ENCODE assay signal across 1 cellular context in the genomic region with DNA sequence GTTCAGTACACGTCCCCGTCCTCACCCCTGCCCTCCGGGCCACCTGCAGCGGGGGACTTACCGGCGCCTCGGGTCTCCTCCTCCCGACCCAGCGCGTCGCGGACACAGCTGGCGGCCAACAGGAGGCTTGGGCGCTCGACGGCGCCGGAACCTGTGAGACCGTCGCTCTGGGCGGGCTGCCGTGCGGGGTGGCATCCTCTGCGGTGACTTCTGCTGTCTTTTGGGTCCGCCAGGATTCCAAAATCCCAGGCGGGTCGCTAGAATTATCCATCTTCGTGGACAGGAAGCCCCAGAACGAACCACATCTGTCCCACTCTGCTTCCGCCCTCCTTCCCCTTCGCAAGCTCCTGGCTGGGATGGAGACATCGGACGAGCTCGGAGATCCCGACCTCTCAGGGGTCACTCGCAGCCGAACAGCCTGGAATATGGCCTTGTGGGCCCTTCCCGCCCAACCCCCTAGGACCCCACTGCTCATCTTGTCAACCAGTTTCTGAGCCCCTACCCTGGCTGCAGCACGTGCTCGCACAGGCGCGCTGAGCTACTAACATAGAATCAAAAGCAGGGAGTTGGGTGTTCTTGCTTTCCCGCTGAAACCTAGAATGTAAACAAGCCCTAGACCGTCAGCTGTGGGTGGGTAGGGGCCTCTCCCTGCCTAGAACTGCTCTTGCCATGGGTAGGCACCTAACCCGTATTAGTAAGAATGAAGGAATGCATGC.
TF ChIP-seq lines count a peak whose summit lies in the region.

No MANE protein-coding gene starts in this region.

TF ChIP-seq in HepG2, 621 proteins besides CTCF, POLR2A, EP300 and RAD21 (continued from another document and continues in another):
- TF ChIP-seq, protein P1, sequence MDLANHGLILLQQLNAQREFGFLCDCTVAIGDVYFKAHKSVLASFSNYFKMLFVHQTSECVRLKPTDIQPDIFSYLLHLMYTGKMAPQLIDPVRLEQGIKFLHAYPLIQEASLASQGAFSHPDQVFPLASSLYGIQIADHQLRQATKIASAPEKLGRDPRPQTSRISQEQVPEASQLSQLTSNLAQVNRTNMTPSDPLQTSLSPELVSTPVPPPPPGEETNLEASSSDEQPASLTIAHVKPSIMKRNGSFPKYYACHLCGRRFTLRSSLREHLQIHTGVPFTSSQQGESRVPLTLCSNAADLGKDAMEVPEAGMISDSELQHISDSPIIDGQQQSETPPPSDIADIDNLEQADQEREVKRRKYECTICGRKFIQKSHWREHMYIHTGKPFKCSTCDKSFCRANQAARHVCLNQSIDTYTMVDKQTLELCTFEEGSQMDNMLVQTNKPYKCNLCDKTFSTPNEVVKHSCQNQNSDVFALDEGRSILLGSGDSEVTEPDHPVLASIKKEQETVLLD (CRISPR knock-in tag; IDR thresholded peaks at IDR 0.05; ENCODE audit: low read depth), result no peak
- TF ChIP-seq NFE2L1 (CRISPR knock-in tag; IDR thresholded peaks at IDR 0.05; ENCODE audit: borderline replicate concordance) (0 out of 2 replicates have a peak, but pooled peaks have one; percentile 9), TGIF2 (CRISPR knock-in tag; IDR thresholded peaks at IDR 0.05) (no peak), ZBTB21 (CRISPR knock-in tag; IDR thresholded peaks at IDR 0.05) (no peak), MATR3 (CRISPR knock-in tag; IDR thresholded peaks at IDR 0.05) (no peak), ZNF260 (CRISPR knock-in tag; IDR thresholded peaks at IDR 0.05; ENCODE audit: borderline replicate concordance, low read depth) (no peak), ZZZ3 (CRISPR knock-in tag; IDR thresholded peaks at IDR 0.05; ENCODE audit: borderline replicate concordance) (no peak), RXRB (CRISPR knock-in tag; IDR thresholded peaks at IDR 0.05; ENCODE audit: borderline replicate concordance) (no peak), HHEX (CRISPR knock-in tag; IDR thresholded peaks at IDR 0.05) (no peak), NONO (IDR thresholded peaks at IDR 0.05) (no peak), NONO (CRISPR knock-in tag; conservative IDR thresholded peaks at IDR 0.05) (no peak), STAT5B (CRISPR knock-in tag; IDR thresholded peaks at IDR 0.05) (no peak), ZNF264 (CRISPR knock-in tag; IDR thresholded peaks at IDR 0.05) (no peak), HNRNPK (IDR thresholded peaks at IDR 0.05; ENCODE audit: low read depth, low read length, poor library complexity, severe bottlenecking) (no peak), FOXJ3 (CRISPR knock-in tag; IDR thresholded peaks at IDR 0.05; ENCODE audit: borderline replicate concordance) (no peak), IKZF4 (CRISPR knock-in tag; IDR thresholded peaks at IDR 0.05; ENCODE audit: borderline replicate concordance, low read depth, not compliant biosample characterization) (no peak), POLR2AphosphoS5 (IDR thresholded peaks at IDR 0.05; ENCODE audit: low read depth, low read length) (no peak), DPF2 (CRISPR knock-in tag; IDR thresholded peaks at IDR 0.05; ENCODE audit: borderline replicate concordance, low read depth) (no peak), STAG1 (CRISPR knock-in tag; IDR thresholded peaks at IDR 0.05) (no peak), NFIB (CRISPR knock-in tag; IDR thresholded peaks at IDR 0.05; ENCODE audit: borderline replicate concordance) (no peak), U2AF2 (IDR thresholded peaks at IDR 0.05; ENCODE audit: low read depth, low read length) (no peak), MXD4 (CRISPR knock-in tag; IDR thresholded peaks at IDR 0.05) (no peak), ZFYVE20 (CRISPR knock-in tag; IDR thresholded peaks at IDR 0.05; ENCODE audit: borderline replicate concordance, low read depth) (no peak), ZFAT (CRISPR knock-in tag; conservative IDR thresholded peaks at IDR 0.05) (no peak), ZSCAN25 (CRISPR knock-in tag; IDR thresholded peaks at IDR 0.05) (no peak), JUNB (CRISPR knock-in tag; IDR thresholded peaks at IDR 0.05; ENCODE audit: borderline replicate concordance) (no peak), GZF1 (CRISPR knock-in tag; IDR thresholded peaks at IDR 0.05) (no peak), SUZ12 (IDR thresholded peaks at IDR 0.05; ENCODE audit: low read depth, low read length) (no peak), ZNF207 (IDR thresholded peaks at IDR 0.05; ENCODE audit: borderline replicate concordance) (no peak), NCOR1 (IDR thresholded peaks at IDR 0.05; ENCODE audit: borderline replicate concordance, low read length) (no peak), SCMH1 (CRISPR knock-in tag; IDR thresholded peaks at IDR 0.05; ENCODE audit: borderline replicate concordance) (no peak), ZNF30 (CRISPR knock-in tag; IDR thresholded peaks at IDR 0.05) (no peak), NFKB2 (CRISPR knock-in tag; IDR thresholded peaks at IDR 0.05; ENCODE audit: borderline replicate concordance) (peak; percentile 57; the same call in 1 of the 2 replicates), ZNF878 (CRISPR knock-in tag; IDR thresholded peaks at IDR 0.05) (no peak), ISL2 (CRISPR knock-in tag; IDR thresholded peaks at IDR 0.05) (no peak), ERF (CRISPR knock-in tag; IDR thresholded peaks at IDR 0.05) (no peak), ZNF547 (CRISPR knock-in tag; IDR thresholded peaks at IDR 0.05) (no peak), ZNF598 (CRISPR knock-in tag; IDR thresholded peaks at IDR 0.05; ENCODE audit: borderline replicate concordance) (no peak), ZNF567 (CRISPR knock-in tag; IDR thresholded peaks at IDR 0.05; ENCODE audit: borderline replicate concordance) (no peak), ZNF382 (CRISPR knock-in tag; IDR thresholded peaks at IDR 0.05; ENCODE audit: borderline replicate concordance) (no peak)
- TF ChIP-seq, protein P2, sequence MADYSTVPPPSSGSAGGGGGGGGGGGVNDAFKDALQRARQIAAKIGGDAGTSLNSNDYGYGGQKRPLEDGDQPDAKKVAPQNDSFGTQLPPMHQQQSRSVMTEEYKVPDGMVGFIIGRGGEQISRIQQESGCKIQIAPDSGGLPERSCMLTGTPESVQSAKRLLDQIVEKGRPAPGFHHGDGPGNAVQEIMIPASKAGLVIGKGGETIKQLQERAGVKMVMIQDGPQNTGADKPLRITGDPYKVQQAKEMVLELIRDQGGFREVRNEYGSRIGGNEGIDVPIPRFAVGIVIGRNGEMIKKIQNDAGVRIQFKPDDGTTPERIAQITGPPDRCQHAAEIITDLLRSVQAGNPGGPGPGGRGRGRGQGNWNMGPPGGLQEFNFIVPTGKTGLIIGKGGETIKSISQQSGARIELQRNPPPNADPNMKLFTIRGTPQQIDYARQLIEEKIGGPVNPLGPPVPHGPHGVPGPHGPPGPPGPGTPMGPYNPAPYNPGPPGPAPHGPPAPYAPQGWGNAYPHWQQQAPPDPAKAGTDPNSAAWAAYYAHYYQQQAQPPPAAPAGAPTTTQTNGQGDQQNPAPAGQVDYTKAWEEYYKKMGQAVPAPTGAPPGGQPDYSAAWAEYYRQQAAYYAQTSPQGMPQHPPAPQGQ (CRISPR knock-in tag; IDR thresholded peaks at IDR 0.05; ENCODE audit: borderline replicate concordance), result no peak
- TF ChIP-seq, protein P3, sequence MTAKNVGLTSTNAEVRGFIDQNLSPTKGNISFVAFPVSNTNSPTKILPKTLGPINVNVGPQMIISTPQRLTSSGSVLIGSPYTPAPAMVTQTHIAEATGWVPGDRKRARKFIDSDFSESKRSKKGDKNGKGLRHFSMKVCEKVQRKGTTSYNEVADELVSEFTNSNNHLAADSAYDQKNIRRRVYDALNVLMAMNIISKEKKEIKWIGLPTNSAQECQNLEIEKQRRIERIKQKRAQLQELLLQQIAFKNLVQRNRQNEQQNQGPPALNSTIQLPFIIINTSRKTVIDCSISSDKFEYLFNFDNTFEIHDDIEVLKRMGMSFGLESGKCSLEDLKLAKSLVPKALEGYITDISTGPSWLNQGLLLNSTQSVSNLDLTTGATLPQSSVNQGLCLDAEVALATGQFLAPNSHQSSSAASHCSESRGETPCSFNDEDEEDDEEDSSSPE (CRISPR knock-in tag; IDR thresholded peaks at IDR 0.05), result no peak
- TF ChIP-seq, protein P4, sequence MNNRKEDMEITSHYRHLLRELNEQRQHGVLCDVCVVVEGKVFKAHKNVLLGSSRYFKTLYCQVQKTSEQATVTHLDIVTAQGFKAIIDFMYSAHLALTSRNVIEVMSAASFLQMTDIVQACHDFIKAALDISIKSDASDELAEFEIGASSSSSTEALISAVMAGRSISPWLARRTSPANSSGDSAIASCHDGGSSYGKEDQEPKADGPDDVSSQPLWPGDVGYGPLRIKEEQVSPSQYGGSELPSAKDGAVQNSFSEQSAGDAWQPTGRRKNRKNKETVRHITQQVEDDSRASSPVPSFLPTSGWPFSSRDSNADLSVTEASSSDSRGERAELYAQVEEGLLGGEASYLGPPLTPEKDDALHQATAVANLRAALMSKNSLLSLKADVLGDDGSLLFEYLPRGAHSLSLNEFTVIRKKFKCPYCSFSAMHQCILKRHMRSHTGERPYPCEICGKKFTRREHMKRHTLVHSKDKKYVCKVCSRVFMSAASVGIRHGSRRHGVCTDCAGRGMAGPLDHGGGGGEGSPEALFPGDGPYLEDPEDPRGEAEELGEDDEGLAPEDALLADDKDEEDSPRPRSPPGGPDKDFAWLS (CRISPR knock-in tag; IDR thresholded peaks at IDR 0.05; ENCODE audit: borderline replicate concordance), result no peak
- TF ChIP-seq, protein P5, sequence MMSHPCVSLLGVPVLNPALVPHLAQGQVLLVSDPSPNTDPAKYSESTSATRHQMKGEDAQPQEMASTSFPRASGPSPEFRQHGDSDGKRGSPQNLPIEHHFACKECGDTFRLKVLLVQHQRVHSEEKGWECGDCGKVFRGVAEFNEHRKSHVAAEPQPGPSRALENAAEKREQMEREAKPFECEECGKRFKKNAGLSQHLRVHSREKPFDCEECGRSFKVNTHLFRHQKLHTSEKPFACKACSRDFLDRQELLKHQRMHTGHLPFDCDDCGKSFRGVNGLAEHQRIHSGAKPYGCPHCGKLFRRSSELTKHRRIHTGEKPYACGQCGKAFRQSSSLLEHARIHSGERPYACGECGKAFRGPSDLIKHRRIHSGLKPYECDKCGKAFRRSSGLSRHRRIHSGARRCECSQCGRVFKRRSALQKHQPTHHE (CRISPR knock-in tag; IDR thresholded peaks at IDR 0.05; ENCODE audit: borderline replicate concordance), result no peak
- TF ChIP-seq, protein P6, sequence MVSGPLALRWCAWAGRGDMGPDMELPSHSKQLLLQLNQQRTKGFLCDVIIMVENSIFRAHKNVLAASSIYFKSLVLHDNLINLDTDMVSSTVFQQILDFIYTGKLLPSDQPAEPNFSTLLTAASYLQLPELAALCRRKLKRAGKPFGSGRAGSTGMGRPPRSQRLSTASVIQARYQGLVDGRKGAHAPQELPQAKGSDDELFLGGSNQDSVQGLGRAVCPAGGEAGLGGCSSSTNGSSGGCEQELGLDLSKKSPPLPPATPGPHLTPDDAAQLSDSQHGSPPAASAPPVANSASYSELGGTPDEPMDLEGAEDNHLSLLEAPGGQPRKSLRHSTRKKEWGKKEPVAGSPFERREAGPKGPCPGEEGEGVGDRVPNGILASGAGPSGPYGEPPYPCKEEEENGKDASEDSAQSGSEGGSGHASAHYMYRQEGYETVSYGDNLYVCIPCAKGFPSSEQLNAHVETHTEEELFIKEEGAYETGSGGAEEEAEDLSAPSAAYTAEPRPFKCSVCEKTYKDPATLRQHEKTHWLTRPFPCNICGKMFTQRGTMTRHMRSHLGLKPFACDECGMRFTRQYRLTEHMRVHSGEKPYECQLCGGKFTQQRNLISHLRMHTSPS (CRISPR knock-in tag; IDR thresholded peaks at IDR 0.05; ENCODE audit: low read depth), result no peak
- TF ChIP-seq, protein P7, sequence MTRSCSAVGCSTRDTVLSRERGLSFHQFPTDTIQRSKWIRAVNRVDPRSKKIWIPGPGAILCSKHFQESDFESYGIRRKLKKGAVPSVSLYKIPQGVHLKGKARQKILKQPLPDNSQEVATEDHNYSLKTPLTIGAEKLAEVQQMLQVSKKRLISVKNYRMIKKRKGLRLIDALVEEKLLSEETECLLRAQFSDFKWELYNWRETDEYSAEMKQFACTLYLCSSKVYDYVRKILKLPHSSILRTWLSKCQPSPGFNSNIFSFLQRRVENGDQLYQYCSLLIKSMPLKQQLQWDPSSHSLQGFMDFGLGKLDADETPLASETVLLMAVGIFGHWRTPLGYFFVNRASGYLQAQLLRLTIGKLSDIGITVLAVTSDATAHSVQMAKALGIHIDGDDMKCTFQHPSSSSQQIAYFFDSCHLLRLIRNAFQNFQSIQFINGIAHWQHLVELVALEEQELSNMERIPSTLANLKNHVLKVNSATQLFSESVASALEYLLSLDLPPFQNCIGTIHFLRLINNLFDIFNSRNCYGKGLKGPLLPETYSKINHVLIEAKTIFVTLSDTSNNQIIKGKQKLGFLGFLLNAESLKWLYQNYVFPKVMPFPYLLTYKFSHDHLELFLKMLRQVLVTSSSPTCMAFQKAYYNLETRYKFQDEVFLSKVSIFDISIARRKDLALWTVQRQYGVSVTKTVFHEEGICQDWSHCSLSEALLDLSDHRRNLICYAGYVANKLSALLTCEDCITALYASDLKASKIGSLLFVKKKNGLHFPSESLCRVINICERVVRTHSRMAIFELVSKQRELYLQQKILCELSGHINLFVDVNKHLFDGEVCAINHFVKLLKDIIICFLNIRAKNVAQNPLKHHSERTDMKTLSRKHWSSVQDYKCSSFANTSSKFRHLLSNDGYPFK (CRISPR knock-in tag; IDR thresholded peaks at IDR 0.05; ENCODE audit: borderline replicate concordance), result no peak
- TF ChIP-seq, protein P8, sequence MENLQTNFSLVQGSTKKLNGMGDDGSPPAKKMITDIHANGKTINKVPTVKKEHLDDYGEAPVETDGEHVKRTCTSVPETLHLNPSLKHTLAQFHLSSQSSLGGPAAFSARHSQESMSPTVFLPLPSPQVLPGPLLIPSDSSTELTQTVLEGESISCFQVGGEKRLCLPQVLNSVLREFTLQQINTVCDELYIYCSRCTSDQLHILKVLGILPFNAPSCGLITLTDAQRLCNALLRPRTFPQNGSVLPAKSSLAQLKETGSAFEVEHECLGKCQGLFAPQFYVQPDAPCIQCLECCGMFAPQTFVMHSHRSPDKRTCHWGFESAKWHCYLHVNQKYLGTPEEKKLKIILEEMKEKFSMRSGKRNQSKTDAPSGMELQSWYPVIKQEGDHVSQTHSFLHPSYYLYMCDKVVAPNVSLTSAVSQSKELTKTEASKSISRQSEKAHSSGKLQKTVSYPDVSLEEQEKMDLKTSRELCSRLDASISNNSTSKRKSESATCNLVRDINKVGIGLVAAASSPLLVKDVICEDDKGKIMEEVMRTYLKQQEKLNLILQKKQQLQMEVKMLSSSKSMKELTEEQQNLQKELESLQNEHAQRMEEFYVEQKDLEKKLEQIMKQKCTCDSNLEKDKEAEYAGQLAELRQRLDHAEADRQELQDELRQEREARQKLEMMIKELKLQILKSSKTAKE (CRISPR knock-in tag; IDR thresholded peaks at IDR 0.05; ENCODE audit: borderline replicate concordance), result 0 out of 2 replicates have a peak, but pooled peaks have one; percentile 10
- TF ChIP-seq, protein P9, sequence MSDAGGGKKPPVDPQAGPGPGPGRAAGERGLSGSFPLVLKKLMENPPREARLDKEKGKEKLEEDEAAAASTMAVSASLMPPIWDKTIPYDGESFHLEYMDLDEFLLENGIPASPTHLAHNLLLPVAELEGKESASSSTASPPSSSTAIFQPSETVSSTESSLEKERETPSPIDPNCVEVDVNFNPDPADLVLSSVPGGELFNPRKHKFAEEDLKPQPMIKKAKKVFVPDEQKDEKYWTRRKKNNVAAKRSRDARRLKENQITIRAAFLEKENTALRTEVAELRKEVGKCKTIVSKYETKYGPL (CRISPR knock-in tag; IDR thresholded peaks at IDR 0.05), result no peak
- TF ChIP-seq, protein P10, sequence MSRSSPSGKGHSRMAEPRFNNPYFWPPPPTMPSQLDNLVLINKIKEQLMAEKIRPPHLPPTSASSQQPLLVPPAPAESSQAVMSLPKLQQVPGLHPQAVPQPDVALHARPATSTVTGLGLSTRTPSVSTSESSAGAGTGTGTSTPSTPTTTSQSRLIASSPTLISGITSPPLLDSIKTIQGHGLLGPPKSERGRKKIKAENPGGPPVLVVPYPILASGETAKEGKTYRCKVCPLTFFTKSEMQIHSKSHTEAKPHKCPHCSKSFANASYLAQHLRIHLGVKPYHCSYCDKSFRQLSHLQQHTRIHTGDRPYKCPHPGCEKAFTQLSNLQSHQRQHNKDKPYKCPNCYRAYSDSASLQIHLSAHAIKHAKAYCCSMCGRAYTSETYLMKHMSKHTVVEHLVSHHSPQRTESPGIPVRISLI (CRISPR knock-in tag; IDR thresholded peaks at IDR 0.05; ENCODE audit: borderline replicate concordance), result no peak
